ENCODE assay signal across 17 cellular contexts in genomic region chrX:101040197-101040596, GRCh38. TPM values are rescaled to one million over a fixed set of nuclear protein-coding genes. Genes with fewer than 3 reads are reported as not detected.
"Had no signal": no experiment of that assay in that cellular context is flagged by ENCODE, and none has a peak within 500 bp of the region (broad histone marks: within the 10 kb centered on the region; RNA-seq: fewer than 3 reads in every experiment).

No MANE protein-coding gene starts in this region.

- DNase-seq: activated CD4-positive, alpha-beta T cell treated with anti-CD3 and anti-CD28 coated beads, Interleukin-2, amount 50 U/mL, for 48 hours; activated CD8-positive, alpha-beta memory T cell treated with anti-CD3 and anti-CD28 coated beads, Interleukin-2, amount 50 U/mL, for 48 hours; aorta; esophagus squamous epithelium; gastrocnemius medialis; heart right ventricle; kidney; left ventricle myocardium superior; mesenchymal stem cell; occipital lobe; right lobe of liver; stimulated activated naive CD4-positive, alpha-beta T cell treated with Interleukin-2 at 50 U/mL for 16 hours had no signal

- ATAC-seq: gastrocnemius medialis, heart right ventricle, left ventricle myocardium superior, right lobe of liver had no signal

- H3K27me3 Mint-ChIP-seq: type B pancreatic cell had no signal

- H3K36me3 Mint-ChIP-seq: type B pancreatic cell had no signal

- H3K27ac ChIP-seq: esophagus squamous epithelium, gastrocnemius medialis, heart right ventricle, prostate gland, right lobe of liver, suprapubic skin had no signal

- H3K4me1 ChIP-seq: esophagus squamous epithelium, gastrocnemius medialis, heart right ventricle, prostate gland, right lobe of liver, suprapubic skin had no signal

- H3K4me3 Mint-ChIP-seq: nephron, type B pancreatic cell had no signal

- H3K27ac Mint-ChIP-seq: nephron, type B pancreatic cell had no signal

- H3K36me3 ChIP-seq: prostate gland had no signal

- H3K9me3 ChIP-seq: esophagus squamous epithelium, gastrocnemius medialis, heart right ventricle, prostate gland, right lobe of liver, suprapubic skin had no signal

- H3K4me3 ChIP-seq: esophagus squamous epithelium, gastrocnemius medialis, heart right ventricle, prostate gland, right lobe of liver, suprapubic skin had no signal

- H3K27me3 ChIP-seq: esophagus squamous epithelium, gastrocnemius medialis, heart right ventricle, right lobe of liver, suprapubic skin had no signal

- H3K4me1 Mint-ChIP-seq: nephron had no signal

RNA-seq across cellular contexts. Expression of gene TMEM35A, which starts 38.5 kb away (rescaled TPM):
- total RNA-seq: bronchial epithelial cell, right lobe of liver had no signal
